Comparison of ENCODE assay signal across 1 cellular context in the genomic region with DNA sequence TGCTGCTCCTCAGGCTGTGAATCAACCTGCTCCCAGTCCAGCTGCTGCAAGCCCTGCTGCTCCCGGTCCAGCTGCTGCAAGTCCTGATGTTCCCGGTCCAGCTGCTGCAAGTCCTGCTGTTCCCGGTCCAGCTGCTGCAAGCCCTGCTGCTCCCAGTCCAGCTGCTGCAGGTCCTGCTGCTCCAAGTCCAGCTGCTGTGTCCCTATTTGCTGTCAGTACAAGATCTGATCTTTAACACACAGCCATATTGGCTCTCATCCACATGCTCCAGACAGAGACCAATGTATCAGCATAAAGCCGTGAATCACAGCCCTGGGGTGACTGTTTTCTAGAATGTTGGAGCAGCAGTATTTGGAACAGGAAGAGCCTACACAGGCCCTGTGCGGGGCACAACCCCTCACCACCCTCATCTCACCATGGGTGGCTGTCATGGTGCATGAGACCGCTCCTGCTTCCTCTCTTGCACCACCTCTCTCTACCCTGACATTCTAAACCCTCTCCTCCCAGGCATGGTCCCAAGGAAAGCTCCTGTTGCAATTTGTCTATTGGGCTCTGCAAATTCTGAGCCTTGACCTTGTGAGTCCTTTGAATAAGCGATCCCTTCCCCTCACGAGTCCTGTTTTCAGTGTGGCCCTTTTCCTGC.
TF ChIP-seq lines count a peak whose summit lies in the region.

No MANE protein-coding gene starts in this region.

TF ChIP-seq in WTC11, 78 proteins besides CTCF, POLR2A, EP300 and RAD21:
- TF ChIP-seq IRF1 (CRISPR knock-in tag; IDR thresholded peaks at IDR 0.05) (no peak), ZNF138 (CRISPR knock-in tag; conservative IDR thresholded peaks at IDR 0.05) (no peak), TEAD1 (CRISPR knock-in tag; IDR thresholded peaks at IDR 0.05) (no peak), CREB1 (CRISPR knock-in tag; IDR thresholded peaks at IDR 0.05) (no peak), EMX1 (CRISPR knock-in tag; IDR thresholded peaks at IDR 0.05) (no peak), TEAD4 (CRISPR knock-in tag; IDR thresholded peaks at IDR 0.05) (no peak), ZNF396 (CRISPR knock-in tag; IDR thresholded peaks at IDR 0.05; ENCODE audit: borderline replicate concordance) (no peak), E2F1 (CRISPR knock-in tag; IDR thresholded peaks at IDR 0.05) (no peak), TCF7 (CRISPR knock-in tag; IDR thresholded peaks at IDR 0.05; ENCODE audit: low read depth) (no peak), GRHL2 (CRISPR knock-in tag; IDR thresholded peaks at IDR 0.05; ENCODE audit: insufficient replicate concordance, severe bottlenecking) (no peak), PRRX2 (CRISPR knock-in tag; IDR thresholded peaks at IDR 0.05) (no peak), CBFB (CRISPR knock-in tag; IDR thresholded peaks at IDR 0.05; ENCODE audit: low read depth) (no peak)
- TF ChIP-seq, protein P1, sequence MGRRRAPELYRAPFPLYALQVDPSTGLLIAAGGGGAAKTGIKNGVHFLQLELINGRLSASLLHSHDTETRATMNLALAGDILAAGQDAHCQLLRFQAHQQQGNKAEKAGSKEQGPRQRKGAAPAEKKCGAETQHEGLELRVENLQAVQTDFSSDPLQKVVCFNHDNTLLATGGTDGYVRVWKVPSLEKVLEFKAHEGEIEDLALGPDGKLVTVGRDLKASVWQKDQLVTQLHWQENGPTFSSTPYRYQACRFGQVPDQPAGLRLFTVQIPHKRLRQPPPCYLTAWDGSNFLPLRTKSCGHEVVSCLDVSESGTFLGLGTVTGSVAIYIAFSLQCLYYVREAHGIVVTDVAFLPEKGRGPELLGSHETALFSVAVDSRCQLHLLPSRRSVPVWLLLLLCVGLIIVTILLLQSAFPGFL (CRISPR knock-in tag; IDR thresholded peaks at IDR 0.05; ENCODE audit: borderline replicate concordance): no peak
- TF ChIP-seq, protein P2, sequence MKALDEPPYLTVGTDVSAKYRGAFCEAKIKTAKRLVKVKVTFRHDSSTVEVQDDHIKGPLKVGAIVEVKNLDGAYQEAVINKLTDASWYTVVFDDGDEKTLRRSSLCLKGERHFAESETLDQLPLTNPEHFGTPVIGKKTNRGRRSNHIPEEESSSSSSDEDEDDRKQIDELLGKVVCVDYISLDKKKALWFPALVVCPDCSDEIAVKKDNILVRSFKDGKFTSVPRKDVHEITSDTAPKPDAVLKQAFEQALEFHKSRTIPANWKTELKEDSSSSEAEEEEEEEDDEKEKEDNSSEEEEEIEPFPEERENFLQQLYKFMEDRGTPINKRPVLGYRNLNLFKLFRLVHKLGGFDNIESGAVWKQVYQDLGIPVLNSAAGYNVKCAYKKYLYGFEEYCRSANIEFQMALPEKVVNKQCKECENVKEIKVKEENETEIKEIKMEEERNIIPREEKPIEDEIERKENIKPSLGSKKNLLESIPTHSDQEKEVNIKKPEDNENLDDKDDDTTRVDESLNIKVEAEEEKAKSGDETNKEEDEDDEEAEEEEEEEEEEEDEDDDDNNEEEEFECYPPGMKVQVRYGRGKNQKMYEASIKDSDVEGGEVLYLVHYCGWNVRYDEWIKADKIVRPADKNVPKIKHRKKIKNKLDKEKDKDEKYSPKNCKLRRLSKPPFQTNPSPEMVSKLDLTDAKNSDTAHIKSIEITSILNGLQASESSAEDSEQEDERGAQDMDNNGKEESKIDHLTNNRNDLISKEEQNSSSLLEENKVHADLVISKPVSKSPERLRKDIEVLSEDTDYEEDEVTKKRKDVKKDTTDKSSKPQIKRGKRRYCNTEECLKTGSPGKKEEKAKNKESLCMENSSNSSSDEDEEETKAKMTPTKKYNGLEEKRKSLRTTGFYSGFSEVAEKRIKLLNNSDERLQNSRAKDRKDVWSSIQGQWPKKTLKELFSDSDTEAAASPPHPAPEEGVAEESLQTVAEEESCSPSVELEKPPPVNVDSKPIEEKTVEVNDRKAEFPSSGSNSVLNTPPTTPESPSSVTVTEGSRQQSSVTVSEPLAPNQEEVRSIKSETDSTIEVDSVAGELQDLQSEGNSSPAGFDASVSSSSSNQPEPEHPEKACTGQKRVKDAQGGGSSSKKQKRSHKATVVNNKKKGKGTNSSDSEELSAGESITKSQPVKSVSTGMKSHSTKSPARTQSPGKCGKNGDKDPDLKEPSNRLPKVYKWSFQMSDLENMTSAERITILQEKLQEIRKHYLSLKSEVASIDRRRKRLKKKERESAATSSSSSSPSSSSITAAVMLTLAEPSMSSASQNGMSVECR (CRISPR knock-in tag; IDR thresholded peaks at IDR 0.05; ENCODE audit: borderline replicate concordance): no peak
- TF ChIP-seq, protein P3, sequence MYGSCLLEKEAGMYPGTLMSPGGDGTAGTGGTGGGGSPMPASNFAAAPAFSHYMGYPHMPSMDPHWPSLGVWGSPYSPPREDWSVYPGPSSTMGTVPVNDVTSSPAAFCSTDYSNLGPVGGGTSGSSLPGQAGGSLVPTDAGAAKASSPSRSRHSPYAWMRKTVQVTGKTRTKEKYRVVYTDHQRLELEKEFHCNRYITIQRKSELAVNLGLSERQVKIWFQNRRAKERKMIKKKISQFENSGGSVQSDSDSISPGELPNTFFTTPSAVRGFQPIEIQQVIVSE (CRISPR knock-in tag; IDR thresholded peaks at IDR 0.05; ENCODE audit: borderline replicate concordance): no peak
- TF ChIP-seq, protein P4, sequence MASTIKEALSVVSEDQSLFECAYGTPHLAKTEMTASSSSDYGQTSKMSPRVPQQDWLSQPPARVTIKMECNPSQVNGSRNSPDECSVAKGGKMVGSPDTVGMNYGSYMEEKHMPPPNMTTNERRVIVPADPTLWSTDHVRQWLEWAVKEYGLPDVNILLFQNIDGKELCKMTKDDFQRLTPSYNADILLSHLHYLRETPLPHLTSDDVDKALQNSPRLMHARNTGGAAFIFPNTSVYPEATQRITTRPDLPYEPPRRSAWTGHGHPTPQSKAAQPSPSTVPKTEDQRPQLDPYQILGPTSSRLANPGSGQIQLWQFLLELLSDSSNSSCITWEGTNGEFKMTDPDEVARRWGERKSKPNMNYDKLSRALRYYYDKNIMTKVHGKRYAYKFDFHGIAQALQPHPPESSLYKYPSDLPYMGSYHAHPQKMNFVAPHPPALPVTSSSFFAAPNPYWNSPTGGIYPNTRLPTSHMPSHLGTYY (CRISPR knock-in tag; IDR thresholded peaks at IDR 0.05): no peak
- TF ChIP-seq, protein P5, sequence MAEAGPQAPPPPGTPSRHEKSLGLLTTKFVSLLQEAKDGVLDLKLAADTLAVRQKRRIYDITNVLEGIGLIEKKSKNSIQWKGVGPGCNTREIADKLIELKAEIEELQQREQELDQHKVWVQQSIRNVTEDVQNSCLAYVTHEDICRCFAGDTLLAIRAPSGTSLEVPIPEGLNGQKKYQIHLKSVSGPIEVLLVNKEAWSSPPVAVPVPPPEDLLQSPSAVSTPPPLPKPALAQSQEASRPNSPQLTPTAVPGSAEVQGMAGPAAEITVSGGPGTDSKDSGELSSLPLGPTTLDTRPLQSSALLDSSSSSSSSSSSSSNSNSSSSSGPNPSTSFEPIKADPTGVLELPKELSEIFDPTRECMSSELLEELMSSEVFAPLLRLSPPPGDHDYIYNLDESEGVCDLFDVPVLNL (CRISPR knock-in tag; IDR thresholded peaks at IDR 0.05; ENCODE audit: borderline replicate concordance, low read depth): no peak
- TF ChIP-seq, protein P6, sequence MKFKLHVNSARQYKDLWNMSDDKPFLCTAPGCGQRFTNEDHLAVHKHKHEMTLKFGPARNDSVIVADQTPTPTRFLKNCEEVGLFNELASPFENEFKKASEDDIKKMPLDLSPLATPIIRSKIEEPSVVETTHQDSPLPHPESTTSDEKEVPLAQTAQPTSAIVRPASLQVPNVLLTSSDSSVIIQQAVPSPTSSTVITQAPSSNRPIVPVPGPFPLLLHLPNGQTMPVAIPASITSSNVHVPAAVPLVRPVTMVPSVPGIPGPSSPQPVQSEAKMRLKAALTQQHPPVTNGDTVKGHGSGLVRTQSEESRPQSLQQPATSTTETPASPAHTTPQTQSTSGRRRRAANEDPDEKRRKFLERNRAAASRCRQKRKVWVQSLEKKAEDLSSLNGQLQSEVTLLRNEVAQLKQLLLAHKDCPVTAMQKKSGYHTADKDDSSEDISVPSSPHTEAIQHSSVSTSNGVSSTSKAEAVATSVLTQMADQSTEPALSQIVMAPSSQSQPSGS (CRISPR knock-in tag; IDR thresholded peaks at IDR 0.05; ENCODE audit: borderline replicate concordance, low read depth): no peak
